Comparison of ENCODE assay signal across 11 cellular contexts in genomic region chr9:94675008-94675841, GRCh38. TPM values are rescaled to one million over a fixed set of nuclear protein-coding genes. Genes with fewer than 3 reads are reported as not detected.
A peak's percentile ranks its signal among the peaks of the same experiment; 100 is the strongest.
DNase-seq lines count a peak whose midpoint lies in the region; TF ChIP-seq lines count a peak whose summit lies in the region.
"Had no signal": no experiment of that assay in that cellular context is flagged by ENCODE, and none has a peak within 500 bp of the region (broad histone marks: within the 10 kb centered on the region; RNA-seq: fewer than 3 reads in every experiment).

No MANE protein-coding gene starts in this region.

- H3K36me3 ChIP-seq in left ventricle myocardium inferior (no peaks in the 10 kb centered on the region), right atrium auricular region (no peaks in the 10 kb centered on the region), H7 (replicated peaks; ENCODE audit: control insufficient read depth, insufficient read depth, low read length) (no peaks in the 10 kb centered on the region), adrenal gland (replicated peaks in 1 of 2) (no peaks in the 10 kb centered on the region)
- H3K36me3 ChIP-seq: upper lobe of right lung had no signal

- DNase-seq in left ventricle myocardium inferior: no peak
- DNase-seq in right atrium auricular region (ENCODE audit: low spot score): no peak
- no peak for DNase-seq in coronary artery (ENCODE audit: low spot score)
- DNase-seq in mesothelial cell of epicardium (ENCODE audit: low spot score in 2 of 2, unreplicated experiment in 2 of 2): no peak
- no peak for DNase-seq in activated T-helper 2 cell treated with anti-CD3 and anti-CD28 coated beads, Interferon-gamma antibody, Interleukin-2, Interleukin-4, amounts not matched to agents 10 μg/mL and 5 μg/mL and 100 μg/mL, durations not matched to agents 14 hours and 24 hours and 36 hours (ENCODE audit: low spot score)
- no peak for DNase-seq in NCI-H2029 (lab: John Stamatoyannopoulos, UW)
- no peak for DNase-seq in H7
- DNase-seq in adrenal gland: no peak
- DNase-seq: activated naive CD4-positive, alpha-beta T cell treated with anti-CD3 and anti-CD28 coated beads, Interleukin-2, amount 10 ng/mL, durations not matched to agents 7 days and 5 days; NCI-H1092; upper lobe of right lung had no signal

- no peak overlapping the region for H3K4me3 Mint-ChIP-seq in mesothelial cell of epicardium
- no peak overlapping the region for H3K4me3 Mint-ChIP-seq in activated T-helper 2 cell treated with anti-CD3 and anti-CD28 coated beads, Interferon-gamma antibody, Interleukin-2, Interleukin-4, amounts not matched to agents 10 μg/mL and 5 μg/mL and 100 μg/mL, durations not matched to agents 14 hours and 24 hours and 36 hours (ENCODE audit: low read depth)
- H3K4me3 Mint-ChIP-seq: activated naive CD4-positive, alpha-beta T cell treated with anti-CD3 and anti-CD28 coated beads, Interleukin-2, amount 10 ng/mL, durations not matched to agents 7 days and 5 days had no signal

- peak overlapping the region; percentile 75 for H3K27ac Mint-ChIP-seq in mesothelial cell of epicardium
- no peak overlapping the region for H3K27ac Mint-ChIP-seq in activated T-helper 2 cell treated with anti-CD3 and anti-CD28 coated beads, Interferon-gamma antibody, Interleukin-2, Interleukin-4, amounts not matched to agents 10 μg/mL and 5 μg/mL and 100 μg/mL, durations not matched to agents 14 hours and 24 hours and 36 hours
- H3K27ac Mint-ChIP-seq: activated naive CD4-positive, alpha-beta T cell treated with anti-CD3 and anti-CD28 coated beads, Interleukin-2, amount 10 ng/mL, durations not matched to agents 7 days and 5 days had no signal

- H3K4me3 ChIP-seq in left ventricle myocardium inferior: no peak overlapping the region
- no peak overlapping the region for H3K4me3 ChIP-seq in right atrium auricular region
- H3K4me3 ChIP-seq in coronary artery: no peak overlapping the region
- H3K4me3 ChIP-seq in H7 (ENCODE audit: insufficient read depth, low read depth, low read length): no peak overlapping the region
- H3K4me3 ChIP-seq in adrenal gland: no peak overlapping the region
- H3K4me3 ChIP-seq: upper lobe of right lung had no signal

- H3K27me3 Mint-ChIP-seq in mesothelial cell of epicardium (ENCODE audit: low read depth): no peaks in the 10 kb centered on the region
- peaks cover 57% of the 10 kb centered on the region for H3K27me3 Mint-ChIP-seq in activated T-helper 2 cell treated with anti-CD3 and anti-CD28 coated beads, Interferon-gamma antibody, Interleukin-2, Interleukin-4, amounts not matched to agents 10 μg/mL and 5 μg/mL and 100 μg/mL, durations not matched to agents 14 hours and 24 hours and 36 hours (ENCODE audit: low read depth)

- peak overlapping the region; percentile 70 for H3K27ac ChIP-seq in left ventricle myocardium inferior (replicated peaks)
- peak overlapping the region in 1 of 2 donors; percentile 46 for H3K27ac ChIP-seq in right atrium auricular region
- peak overlapping the region; percentile 52 to 68 for H3K27ac ChIP-seq in coronary artery
- peak overlapping the region in 2 of 5 donors; percentile 56 to 58 for H3K27ac ChIP-seq in adrenal gland
- H3K27ac ChIP-seq: upper lobe of right lung had no signal

- no peaks in the 10 kb centered on the region for H3K36me3 Mint-ChIP-seq in mesothelial cell of epicardium
- H3K36me3 Mint-ChIP-seq in activated T-helper 2 cell treated with anti-CD3 and anti-CD28 coated beads, Interferon-gamma antibody, Interleukin-2, Interleukin-4, amounts not matched to agents 10 μg/mL and 5 μg/mL and 100 μg/mL, durations not matched to agents 14 hours and 24 hours and 36 hours (ENCODE audit: low read depth): no peaks in the 10 kb centered on the region
- H3K36me3 Mint-ChIP-seq: activated naive CD4-positive, alpha-beta T cell treated with anti-CD3 and anti-CD28 coated beads, Interleukin-2, amount 10 ng/mL, durations not matched to agents 7 days and 5 days had no signal

- H3K27me3 ChIP-seq in left ventricle myocardium inferior (ENCODE audit: low read depth) (no peaks in the 10 kb centered on the region), right atrium auricular region (no peaks in the 10 kb centered on the region), H7 (ENCODE audit: control insufficient read depth, insufficient read depth, low read length) (no peaks in the 10 kb centered on the region), adrenal gland (no peaks in the 10 kb centered on the region)
- H3K27me3 ChIP-seq: upper lobe of right lung had no signal

- H3K4me1 ChIP-seq in left ventricle myocardium inferior (peaks cover 21% of the 10 kb centered on the region), right atrium auricular region (peaks cover 0 to 16% of the 10 kb centered on the region in 2 donors), adrenal gland (replicated peaks in 1 of 2) (no peaks in the 10 kb centered on the region)
- H3K4me1 ChIP-seq: upper lobe of right lung had no signal

- no peak for TF ChIP-seq POLR2A in adrenal gland (IDR thresholded peaks at IDR 0.05)

- H3K9me3 ChIP-seq in left ventricle myocardium inferior (replicated peaks) (no peaks in the 10 kb centered on the region), right atrium auricular region (no peaks in the 10 kb centered on the region), adrenal gland (replicated peaks in 1 of 3) (no peaks in the 10 kb centered on the region)
- H3K9me3 ChIP-seq: upper lobe of right lung had no signal

- no peak for TF ChIP-seq CTCF in left ventricle myocardium inferior (IDR thresholded peaks at IDR 0.05; ENCODE audit: borderline replicate concordance)
- no peak for TF ChIP-seq CTCF in right atrium auricular region (IDR thresholded peaks at IDR 0.05)
- TF ChIP-seq CTCF in coronary artery (IDR thresholded peaks at IDR 0.05): no peak
- TF ChIP-seq CTCF in mesothelial cell of epicardium (IDR thresholded peaks at IDR 0.05; ENCODE audit: unreplicated experiment): no peak
- no peak for TF ChIP-seq CTCF in adrenal gland (IDR thresholded peaks at IDR 0.05)

- 55 to 63% (median 60%) methylated on average over 7 of the region's 7 CpGs for WGBS in adrenal gland, 4 donors

- peaks cover 17% of the 10 kb centered on the region for H3K4me1 Mint-ChIP-seq in mesothelial cell of epicardium
- H3K4me1 Mint-ChIP-seq in activated T-helper 2 cell treated with anti-CD3 and anti-CD28 coated beads, Interferon-gamma antibody, Interleukin-2, Interleukin-4, amounts not matched to agents 10 μg/mL and 5 μg/mL and 100 μg/mL, durations not matched to agents 14 hours and 24 hours and 36 hours (ENCODE audit: low read depth): no peaks in the 10 kb centered on the region

- H3K9me3 Mint-ChIP-seq in mesothelial cell of epicardium: peaks cover 4% of the 10 kb centered on the region
- H3K9me3 Mint-ChIP-seq in activated T-helper 2 cell treated with anti-CD3 and anti-CD28 coated beads, Interferon-gamma antibody, Interleukin-2, Interleukin-4, amounts not matched to agents 10 μg/mL and 5 μg/mL and 100 μg/mL, durations not matched to agents 14 hours and 24 hours and 36 hours: no peaks in the 10 kb centered on the region
- H3K9me3 Mint-ChIP-seq: activated naive CD4-positive, alpha-beta T cell treated with anti-CD3 and anti-CD28 coated beads, Interleukin-2, amount 10 ng/mL, durations not matched to agents 7 days and 5 days had no signal

- intact Hi-C loops in left ventricle myocardium inferior (cut with micrococcal nuclease) (no loop called here), adrenal gland (cut with DNase I) (no loop called here)
- intact Hi-C loops in activated T-helper 2 cell treated with anti-CD3 and anti-CD28 coated beads, Interferon-gamma antibody, Interleukin-2, Interleukin-4, amounts not matched to agents 10 μg/mL and 5 μg/mL and 100 μg/mL, durations not matched to agents 14 hours and 24 hours and 36 hours (cut with micrococcal nuclease): no loop called here

RNA-seq across cellular contexts. Expression of gene FBP1, which starts 35.9 kb away (rescaled TPM):
- 0.74 TPM for total RNA-seq in left ventricle myocardium inferior
- total RNA-seq in right atrium auricular region: 1 to 10 TPM; 3.6 to 4.1 TPM
- total RNA-seq in mesothelial cell of epicardium: 5.3 to 6.5 TPM (median 5.9 TPM) in 3 replicates
- total RNA-seq in activated T-helper 2 cell treated with anti-CD3 and anti-CD28 coated beads, Interferon-gamma antibody, Interleukin-2, Interleukin-4, amounts not matched to agents 10 μg/mL and 5 μg/mL and 100 μg/mL, durations not matched to agents 14 hours and 24 hours and 36 hours: 0.23 TPM in 1 of 2 replicates, not detected in the other
- total RNA-seq in H7 (2014; rRNA removed; shearing (Covaris generic)): 5.4 and 7.5 TPM in 2 replicates
- total RNA-seq in adrenal gland: 10 to 100 TPM; 29.7 to 47.1 (median 33.9) TPM
- 10 to 100 TPM; 29.5 to 61.1 (median 51.1) TPM for polyA plus RNA-seq in adrenal gland

RNA-seq across cellular contexts. Expression of gene AOPEP, which starts 51.3 kb away (rescaled TPM):
- 175 TPM for total RNA-seq in left ventricle myocardium inferior
- total RNA-seq in right atrium auricular region: 100 to 1,000 TPM; 262 to 314 TPM
- total RNA-seq in mesothelial cell of epicardium: 56.3 to 63.0 TPM (median 61.4 TPM) in 3 replicates
- 24.6 and 27.6 TPM in 2 replicates for total RNA-seq in activated T-helper 2 cell treated with anti-CD3 and anti-CD28 coated beads, Interferon-gamma antibody, Interleukin-2, Interleukin-4, amounts not matched to agents 10 μg/mL and 5 μg/mL and 100 μg/mL, durations not matched to agents 14 hours and 24 hours and 36 hours
- 9.2 and 12.1 TPM in 2 replicates for total RNA-seq in H7 (2014; rRNA removed; shearing (Covaris generic))
- total RNA-seq in adrenal gland: 10 to 100 TPM; 49.1 to 99.6 (median 71.6) TPM
- polyA plus RNA-seq in adrenal gland: 10 to 100 TPM; 31.0 to 95.1 (median 77.8) TPM
